Comparison of ENCODE assay signal across 1 cellular context in the genomic region with DNA sequence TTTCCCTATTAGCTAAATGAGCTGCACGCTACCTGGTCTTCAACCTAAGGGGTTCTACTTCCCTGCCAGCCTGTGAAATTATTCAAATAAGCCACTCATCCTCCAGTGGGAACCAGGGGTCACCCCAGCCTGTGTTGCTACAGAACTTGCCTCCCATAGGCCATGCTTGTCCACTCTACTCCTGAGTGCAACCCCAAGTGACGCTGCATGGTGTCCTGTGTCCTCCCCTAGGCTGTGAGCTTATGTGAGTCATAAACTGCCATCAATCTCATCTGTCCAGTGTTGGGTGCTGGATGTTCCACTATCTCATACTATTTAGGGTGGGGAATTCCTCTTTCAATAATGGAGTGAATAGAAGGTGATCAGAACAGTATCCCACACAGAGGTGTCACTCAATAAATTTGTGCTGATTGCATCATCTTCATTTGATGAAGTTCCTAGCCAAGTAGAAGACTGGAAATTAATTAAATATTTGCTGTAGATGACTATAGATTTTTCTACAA.
TF ChIP-seq lines count a peak whose summit lies in the region.

No MANE protein-coding gene starts in this region.

TF ChIP-seq in GM12878, 131 proteins besides CTCF, POLR2A, EP300 and RAD21:
- peak; percentile 34; the same call in 1 of the 2 replicates for TF ChIP-seq PKNOX1 (IDR thresholded peaks at IDR 0.05)
- TF ChIP-seq SMC3 (IDR thresholded peaks at IDR 0.05; ENCODE audit: borderline replicate concordance, low read length) = no peak
- no peak for TF ChIP-seq ZBTB33 (IDR thresholded peaks at IDR 0.05)
- no peak for TF ChIP-seq CHD1 (IDR thresholded peaks at IDR 0.05; ENCODE audit: low read depth, low read length)
- TF ChIP-seq NR2C2 (IDR thresholded peaks at IDR 0.05; ENCODE audit: borderline replicate concordance, control insufficient read depth, insufficient read length, low read depth) = no peak
TF ChIP-seq in GM12878: peak in this region for 1.
